1 cellular context compared by ENCODE assay signal in genomic region chr7:55223023-55223422, GRCh38.
TF ChIP-seq lines count a peak whose summit lies in the region.

No MANE protein-coding gene starts in this region.

TF ChIP-seq in K562, 482 proteins besides CTCF, POLR2A, EP300 and RAD21 (continued from another document):
- TF ChIP-seq E2F1 (CRISPR knock-in tag; IDR thresholded peaks at IDR 0.05) (no peak), CREB3L1 (IDR thresholded peaks at IDR 0.05; ENCODE audit: borderline replicate concordance, low read depth) (no peak), TRIM28 (IDR thresholded peaks at IDR 0.05) (no peak), TSHZ1 (CRISPR knock-in tag; IDR thresholded peaks at IDR 0.05) (no peak), ZNF780A (CRISPR knock-in tag; IDR thresholded peaks at IDR 0.05) (no peak), RHOXF2B (CRISPR knock-in tag; conservative IDR thresholded peaks at IDR 0.05) (no peak), ZNF507 (tag; conservative IDR thresholded peaks at IDR 0.05) (no peak), CHD2 (IDR thresholded peaks at IDR 0.05; ENCODE audit: low read depth, low read length) (no peak), TCF7L2 (IDR thresholded peaks at IDR 0.05; ENCODE audit: low read depth, low read length) (no peak), L3MBTL2 (IDR thresholded peaks at IDR 0.05) (peak; percentile 51)
